ENCODE assay signal across 13 cellular contexts in the genomic region with DNA sequence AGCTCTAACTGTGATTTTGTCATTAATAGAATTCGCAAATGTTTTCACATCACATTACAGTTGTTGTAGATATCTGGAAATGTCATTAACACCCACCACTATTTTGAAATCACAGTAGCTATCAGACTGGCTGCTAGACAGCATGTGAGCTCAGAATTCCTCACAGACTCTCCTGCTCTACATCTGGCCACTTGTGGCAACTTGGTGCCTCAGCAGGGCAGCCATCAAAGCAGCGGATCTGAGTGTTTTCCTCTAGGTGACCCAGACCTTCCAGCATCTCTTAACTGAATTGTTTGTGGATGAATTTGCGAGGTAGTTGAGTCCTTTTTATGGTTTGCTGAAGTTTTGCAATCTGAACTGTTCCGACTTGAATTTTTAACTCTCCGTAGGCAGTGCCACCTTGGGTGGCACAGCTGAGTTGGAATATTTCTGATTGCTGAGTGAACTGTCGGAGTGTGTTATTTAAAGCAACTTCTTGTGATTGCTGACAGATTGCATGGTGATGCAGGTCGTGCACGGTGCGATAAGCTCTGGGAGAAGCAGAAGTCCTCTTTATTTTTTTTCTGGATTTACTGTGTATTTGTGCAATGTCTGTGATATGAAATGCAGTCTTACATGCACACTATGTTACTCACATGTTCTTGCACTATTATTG.
DNase-seq lines count a peak whose midpoint lies in the region; ATAC-seq and TF ChIP-seq lines count a peak whose summit lies in the region.
"Had no signal": no experiment of that assay in that cellular context is flagged by ENCODE, and none has a peak within 500 bp of the region (broad histone marks: within the 10 kb centered on the region; RNA-seq: fewer than 3 reads in every experiment).

No MANE protein-coding gene starts in this region.

- intact Hi-C loops in left cardiac atrium (cut with DNase I) = no loop called here
- intact Hi-C loops in aorta (cut with DNase I) = no loop called here

- peak overlapping the region in 1 of 2 donors; percentile 41 for H3K27ac ChIP-seq in right atrium auricular region
- H3K27ac ChIP-seq in aorta (ENCODE audit: low read depth in 1 of 2, low read length in 2 of 2) = no peak overlapping the region
- H3K27ac ChIP-seq in SJCRH30 = no peak overlapping the region
- H3K27ac ChIP-seq: BLaER1 treated with 17β-estradiol and CSF1 and Interleukin-3, amounts not matched to agents 10 nM and 100 nM had no signal

- no peak for DNase-seq in left cardiac atrium
- no peak for DNase-seq in right atrium auricular region (ENCODE audit: low spot score)
- peak; percentile 25 for DNase-seq in fibroblast of villous mesenchyme (ENCODE audit: low read depth)
- DNase-seq in islet precursor cell = peak; percentile 35
- DNase-seq in aorta = no peak
- DNase-seq in SJCRH30 = no peak
- DNase-seq in stimulated activated CD8-positive, alpha-beta memory T cell treated with anti-CD3 and anti-CD28 coated beads, Interleukin-4, amount 100 ng/mL, for 48 hours = no peak
- DNase-seq: ACHN; CD4-positive, CD25-positive, alpha-beta regulatory T cell; DMS53; GF-D8 had no signal

- WGBS in aorta, 2 donors = 57 to 63% methylated on average over 9 of the region's 9 CpGs

- no peaks in the 10 kb centered on the region for H3K9me3 ChIP-seq in right atrium auricular region
- no peaks in the 10 kb centered on the region for H3K9me3 ChIP-seq in aorta (ENCODE audit: control insufficient read depth, low read length)
- H3K9me3 ChIP-seq in SJCRH30 (replicated peaks) = no peaks in the 10 kb centered on the region
- H3K9me3 ChIP-seq: BLaER1 treated with 17β-estradiol and CSF1 and Interleukin-3, amounts not matched to agents 10 nM and 100 nM; HAP-1 had no signal

- no peak for TF ChIP-seq CTCF in right atrium auricular region (IDR thresholded peaks at IDR 0.05)
- no peak for TF ChIP-seq CTCF in fibroblast of villous mesenchyme (IDR thresholded peaks at IDR 0.05; ENCODE audit: insufficient read depth, low read depth, low read length)

- peaks cover 0 to 2% of the 10 kb centered on the region in 2 donors for H3K4me1 ChIP-seq in right atrium auricular region
- H3K4me1 ChIP-seq in aorta (ENCODE audit: control insufficient read depth in 1 of 2, insufficient read depth in 2 of 2, low read length in 2 of 2) = no peaks in the 10 kb centered on the region
- no peaks in the 10 kb centered on the region for H3K4me1 ChIP-seq in SJCRH30
- H3K4me1 ChIP-seq: BLaER1 treated with 17β-estradiol and CSF1 and Interleukin-3, amounts not matched to agents 10 nM and 100 nM; HAP-1 had no signal

- H3K36me3 ChIP-seq in right atrium auricular region (no peaks in the 10 kb centered on the region), aorta (ENCODE audit: control insufficient read depth in 1 of 2, insufficient read depth in 2 of 2, low read length in 1 of 2) (no peaks in the 10 kb centered on the region), SJCRH30 (no peaks in the 10 kb centered on the region)
- H3K36me3 ChIP-seq: BLaER1 treated with 17β-estradiol and CSF1 and Interleukin-3, amounts not matched to agents 10 nM and 100 nM; HAP-1 had no signal

- H3K4me3 ChIP-seq in right atrium auricular region (no peak overlapping the region), fibroblast of villous mesenchyme (ENCODE audit: low read depth, low read length) (no peak overlapping the region), aorta (ENCODE audit: low read length in 2 of 2) (no peak overlapping the region), SJCRH30 (no peak overlapping the region)
- H3K4me3 ChIP-seq: BLaER1 treated with 17β-estradiol and CSF1 and Interleukin-3, amounts not matched to agents 10 nM and 100 nM; HAP-1 had no signal

- H3K27me3 ChIP-seq in right atrium auricular region (no peaks in the 10 kb centered on the region), aorta (ENCODE audit: control insufficient read depth in 1 of 2, insufficient read depth in 2 of 2, low read length in 1 of 2) (no peaks in the 10 kb centered on the region), SJCRH30 (no peaks in the 10 kb centered on the region)
- H3K27me3 ChIP-seq: BLaER1 treated with 17β-estradiol and CSF1 and Interleukin-3, amounts not matched to agents 10 nM and 100 nM had no signal

- ATAC-seq in left cardiac atrium = peak; percentile 53 to 58
- no peak for ATAC-seq in aorta (ENCODE audit: low FRiP score)

Comparison
In these comparisons a context has a peak if more than half of its experiments do, and no peak if none do; other contexts are left out.
1. DNase-seq: peak in fibroblast of villous mesenchyme (single experiment) and islet precursor cell (single experiment); none in left cardiac atrium (single experiment), right atrium auricular region (single experiment), aorta (0 of 2), SJCRH30 (0 of 2) and stimulated activated CD8-positive, alpha-beta memory T cell treated with anti-CD3 and anti-CD28 coated beads, Interleukin-4, amount 100 ng/mL, for 48 hours (single experiment).